ENCODE assay signal across 1 cellular context in the genomic region with DNA sequence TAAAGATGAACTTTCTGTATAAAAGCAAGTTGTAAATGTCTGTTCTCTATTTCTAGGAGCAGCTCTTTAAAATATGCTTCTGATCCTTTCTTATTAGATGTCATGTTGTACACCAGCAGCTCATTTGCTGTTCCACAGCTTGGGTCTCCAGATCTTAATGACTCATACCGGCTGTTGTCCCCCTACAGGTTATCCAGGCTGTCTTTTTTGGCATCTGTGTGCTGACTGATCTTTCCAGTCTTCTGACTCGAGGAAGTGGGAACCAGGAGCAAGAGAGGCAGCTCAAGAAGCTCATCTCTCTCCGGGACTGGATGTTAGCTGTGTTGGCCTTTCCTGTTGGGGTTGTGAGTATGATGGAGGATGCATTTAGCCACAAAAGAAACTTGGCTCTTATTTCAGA.
TF ChIP-seq lines count a peak whose summit lies in the region.

No MANE protein-coding gene starts in this region.

TF ChIP-seq in K562, 482 proteins besides CTCF, POLR2A, EP300 and RAD21 (continued from another document):
- TF ChIP-seq ZNF609 (CRISPR knock-in tag; IDR thresholded peaks at IDR 0.05; ENCODE audit: borderline replicate concordance) (no peak), FOSL1 (tag; conservative IDR thresholded peaks at IDR 0.05) (peak; percentile 48; the same call in 1 of the 2 replicates), ATF3 (IDR thresholded peaks at IDR 0.05) (peak; percentile 35; the same call in 1 of the 2 replicates), ATF3 (CRISPR knock-in tag; conservative IDR thresholded peaks at IDR 0.05) (no peak), ATF4 (CRISPR knock-in tag; IDR thresholded peaks at IDR 0.05) (no peak), JUND (IDR thresholded peaks at IDR 0.05; ENCODE audit: borderline replicate concordance, low read depth, low read length) (peak; percentile 52; the same call in 1 of the 2 replicates), JUND (tag; IDR thresholded peaks at IDR 0.05; ENCODE audit: borderline replicate concordance, low read depth, low read length) (no peak), ZNF165 (CRISPR knock-in tag; IDR thresholded peaks at IDR 0.05; ENCODE audit: borderline replicate concordance) (no peak), ZNF239 (CRISPR knock-in tag; IDR thresholded peaks at IDR 0.05) (no peak), CBFA2T2 (conservative IDR thresholded peaks at IDR 0.05) (no peak)
